In the genomic region with DNA sequence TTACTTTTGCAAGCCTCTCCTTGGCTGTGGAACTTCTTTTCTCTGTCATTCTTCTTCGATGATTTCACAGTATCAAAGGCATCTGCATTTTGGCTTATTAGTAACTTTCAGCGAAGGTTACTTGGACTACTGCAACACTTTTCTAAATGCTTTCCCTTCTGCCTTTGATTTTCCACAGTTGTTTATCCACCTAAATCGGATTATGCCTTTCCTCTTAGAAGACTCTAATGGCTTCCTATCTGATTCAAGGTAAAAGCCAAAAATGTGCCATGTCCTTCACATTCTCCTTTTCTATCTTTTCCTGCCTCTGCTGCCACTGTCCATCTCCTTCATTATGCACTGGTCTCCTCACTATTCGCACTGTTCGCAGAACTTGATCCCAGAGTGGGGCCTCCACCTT, we compare ENCODE assay signal across 1 cellular context.
TF ChIP-seq lines count a peak whose summit lies in the region.

No MANE protein-coding gene starts in this region.

TF ChIP-seq in GM23338, 12 proteins besides CTCF, POLR2A, EP300 and RAD21 (continued from another document):
- TF ChIP-seq STAT1 (IDR thresholded peaks at IDR 0.05; ENCODE audit: unreplicated experiment): no peak
- TF ChIP-seq EZH2 (IDR thresholded peaks at IDR 0.05; ENCODE audit: low read depth, unreplicated experiment): no peak
